Comparison of ENCODE assay signal across 2 cellular contexts in genomic region chr5:126635585-126635984, GRCh38.
TF ChIP-seq lines count a peak whose summit lies in the region.

No MANE protein-coding gene starts in this region.

TF ChIP-seq in HEK293, 187 proteins besides CTCF, POLR2A, EP300 and RAD21:
- no peak for TF ChIP-seq ZNF214 (tag by site-specific recombination; IDR thresholded peaks at IDR 0.05; ENCODE audit: borderline replicate concordance)
- TF ChIP-seq ZNF121 (tag by site-specific recombination; IDR thresholded peaks at IDR 0.05), result peak; percentile 82
TF ChIP-seq in HEK293: peak in this region for 1.

TF ChIP-seq in K562, 482 proteins besides CTCF, POLR2A, EP300 and RAD21:
- TF ChIP-seq CUX1 (CRISPR knock-in tag; IDR thresholded peaks at IDR 0.05) (no peak), ERF (CRISPR knock-in tag; IDR thresholded peaks at IDR 0.05) (no peak), ZNF274 (IDR thresholded peaks at IDR 0.05; ENCODE audit: borderline replicate concordance, low read depth, low read length) (no peak), BCLAF1 (IDR thresholded peaks at IDR 0.05; ENCODE audit: borderline replicate concordance in 1 of 2, control insufficient read depth in 1 of 2, low read depth in 2 of 2, low read length in 1 of 2) (no peak), TFAM (CRISPR knock-in tag; conservative IDR thresholded peaks at IDR 0.05) (no peak), FOSL1 (tag; conservative IDR thresholded peaks at IDR 0.05) (no peak), ARID3B (CRISPR knock-in tag; IDR thresholded peaks at IDR 0.05; ENCODE audit: borderline replicate concordance) (no peak), ZNF121 (CRISPR knock-in tag; conservative IDR thresholded peaks at IDR 0.05) (peak; percentile 74), MCM5 (IDR thresholded peaks at IDR 0.05; ENCODE audit: low read depth) (no peak), LEF1 (IDR thresholded peaks at IDR 0.05) (no peak), RBM25 (IDR thresholded peaks at IDR 0.05; ENCODE audit: low read depth, low read length, severe bottlenecking) (peak; percentile 9), ZNF165 (CRISPR knock-in tag; IDR thresholded peaks at IDR 0.05; ENCODE audit: borderline replicate concordance) (no peak), ZNF395 (CRISPR knock-in tag; IDR thresholded peaks at IDR 0.05) (no peak), THAP7 (CRISPR knock-in tag; IDR thresholded peaks at IDR 0.05) (no peak)
TF ChIP-seq in K562: peak in this region for 2.
